Comparison of ENCODE assay signal across 7 cellular contexts in the genomic region with DNA sequence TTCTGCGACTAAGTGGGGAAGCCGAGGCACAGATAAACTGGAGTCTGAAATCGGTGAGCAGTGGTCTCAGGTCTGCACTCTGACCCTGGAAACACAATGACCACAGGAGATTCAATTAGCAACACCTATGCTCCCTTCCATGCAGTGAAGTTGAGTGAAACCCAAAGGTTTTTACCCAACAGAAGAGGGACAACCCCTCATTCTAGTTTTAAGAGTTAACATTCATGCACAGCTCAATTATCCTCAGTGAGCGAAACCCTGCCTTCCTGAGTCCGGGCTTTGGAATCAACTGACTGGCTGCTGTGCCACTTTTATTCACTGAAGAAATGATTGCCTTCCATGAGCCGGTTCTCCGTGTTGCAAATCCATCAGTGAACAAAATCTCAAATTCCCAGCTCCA. TPM values are rescaled to one million over a fixed set of nuclear protein-coding genes. Genes with fewer than 3 reads are reported as not detected.
DNase-seq lines count a peak whose midpoint lies in the region; ATAC-seq and TF ChIP-seq lines count a peak whose summit lies in the region.
"Not testable (repeated sequence)": the region's sequence is repeated elsewhere in the genome, so short reads cannot be mapped to it uniquely, and the experiment has no call there.

No MANE protein-coding gene starts in this region.

- H3K4me3 ChIP-seq in NT2/D1 (ENCODE audit: insufficient read length, low read depth) = peak overlapping the region; percentile 91
- peak overlapping the region; percentile 59 to 77 for H3K4me3 ChIP-seq in muscle layer of colon (ENCODE audit: low read depth in 1 of 2, low read length in 2 of 2)
- peak overlapping the region; percentile 82 to 87 (median 83) for H3K4me3 ChIP-seq in skeletal muscle tissue (ENCODE audit: low read length in 3 of 3)

- H3K36me3 ChIP-seq in NT2/D1 (ENCODE audit: insufficient read depth, insufficient read length, low read length) (peaks cover 59% of the 10 kb centered on the region), skeletal muscle tissue (ENCODE audit: control insufficient read depth in 3 of 3, insufficient read depth in 3 of 3, low read length in 3 of 3) (peaks cover 0 to 10% (median 7%) of the 10 kb centered on the region in 3 donors)
- not testable (repeated sequence) for H3K36me3 ChIP-seq in muscle layer of colon (ENCODE audit: insufficient read depth, low read length)

- TF ChIP-seq CTCF in glutamatergic neuron (IDR thresholded peaks at IDR 0.05; ENCODE audit: partially characterized antibody, unreplicated experiment) = not testable (repeated sequence)

- peak; percentile 32 for ATAC-seq in GM19351 (IDR thresholded peaks at IDR 0.05; ENCODE audit: unreplicated experiment)

- H3K9ac ChIP-seq in NT2/D1 (ENCODE audit: insufficient read length, low read depth) (peak overlapping the region; percentile 99), muscle layer of colon (ENCODE audit: low read length) (peak overlapping the region; percentile 77), skeletal muscle tissue (ENCODE audit: low read depth in 1 of 3, low read length in 3 of 3) (peak overlapping the region; percentile 88 to 90 (median 88))

- not testable (repeated sequence) for DNase-seq in NT2/D1 (ENCODE audit: low read depth, low spot score); activated T-cell treated with anti-CD3 and anti-CD28 coated beads, Interleukin-2, amount 50 U/mL, for 24 hours; glutamatergic neuron
- peak; percentile 1 for DNase-seq in cerebellar cortex (ENCODE audit: low spot score)

- H3K4me1 ChIP-seq in NT2/D1 (ENCODE audit: insufficient read depth, insufficient read length) = not testable (repeated sequence)
- peaks cover 17% of the 10 kb centered on the region for H3K4me1 ChIP-seq in muscle layer of colon (ENCODE audit: insufficient read depth, low read length)
- H3K4me1 ChIP-seq in skeletal muscle tissue (ENCODE audit: control insufficient read depth in 3 of 3, insufficient read depth in 3 of 3, low read length in 3 of 3) = peaks cover 10 to 22% (median 11%) of the 10 kb centered on the region in 3 donors

- H3K27ac ChIP-seq in muscle layer of colon (ENCODE audit: low read depth, low read length) = not testable (repeated sequence)
- H3K27ac ChIP-seq in skeletal muscle tissue (ENCODE audit: low read depth, low read length) = peak overlapping the region; percentile 78

- peak overlapping the region; percentile 91 for H3K4me3 Mint-ChIP-seq in activated T-cell treated with anti-CD3 and anti-CD28 coated beads, Interleukin-2, amount 50 U/mL, for 24 hours
- peak overlapping the region; percentile 95 for H3K4me3 Mint-ChIP-seq in glutamatergic neuron (ENCODE audit: unreplicated experiment)

- H3K9me3 ChIP-seq in NT2/D1 (ENCODE audit: insufficient read depth, low read length); muscle layer of colon (ENCODE audit: low read length); skeletal muscle tissue (ENCODE audit: control insufficient read depth in 3 of 3, low read length in 3 of 3): not testable (repeated sequence)

- H3K4me1 Mint-ChIP-seq in activated T-cell treated with anti-CD3 and anti-CD28 coated beads, Interleukin-2, amount 50 U/mL, for 24 hours (ENCODE audit: low read depth) = peaks cover 38% of the 10 kb centered on the region
- H3K4me1 Mint-ChIP-seq in glutamatergic neuron (ENCODE audit: low read depth, unreplicated experiment) = not testable (repeated sequence)

- H3K27me3 Mint-ChIP-seq in activated T-cell treated with anti-CD3 and anti-CD28 coated beads, Interleukin-2, amount 50 U/mL, for 24 hours = peaks cover 20% of the 10 kb centered on the region
- H3K27me3 Mint-ChIP-seq in glutamatergic neuron (ENCODE audit: unreplicated experiment) = not testable (repeated sequence)

- not testable (repeated sequence) for H3K9me3 Mint-ChIP-seq in activated T-cell treated with anti-CD3 and anti-CD28 coated beads, Interleukin-2, amount 50 U/mL, for 24 hours; glutamatergic neuron (ENCODE audit: unreplicated experiment)

- H3K27me3 ChIP-seq in NT2/D1 (ENCODE audit: insufficient read depth, insufficient read length); muscle layer of colon (ENCODE audit: control insufficient read depth in 1 of 2, insufficient read depth in 2 of 2, low read length in 2 of 2); skeletal muscle tissue (ENCODE audit: control insufficient read depth in 3 of 3, insufficient read depth in 3 of 3, low read length in 3 of 3): not testable (repeated sequence)

- H3K27ac Mint-ChIP-seq in activated T-cell treated with anti-CD3 and anti-CD28 coated beads, Interleukin-2, amount 50 U/mL, for 24 hours = peak overlapping the region; percentile 97
- H3K27ac Mint-ChIP-seq in glutamatergic neuron (ENCODE audit: unreplicated experiment) = peak overlapping the region; percentile 95

- peaks cover 37% of the 10 kb centered on the region for H3K36me3 Mint-ChIP-seq in activated T-cell treated with anti-CD3 and anti-CD28 coated beads, Interleukin-2, amount 50 U/mL, for 24 hours (ENCODE audit: low read depth)
- not testable (repeated sequence) for H3K36me3 Mint-ChIP-seq in glutamatergic neuron (ENCODE audit: unreplicated experiment)

RNA-seq across cellular contexts. Expression of gene ZNF674, which starts 0.7 kb away (rescaled TPM):
- 6.4 TPM for total RNA-seq in glutamatergic neuron (ENCODE audit: unreplicated experiment)
- total RNA-seq in skeletal muscle tissue = 4.2 TPM

RNA-seq across cellular contexts. Expression of gene CHST7, which starts 29.0 kb away (rescaled TPM):
- 1.7 TPM for total RNA-seq in glutamatergic neuron (ENCODE audit: unreplicated experiment)
- 8.9 TPM for total RNA-seq in skeletal muscle tissue
